In the genomic region with DNA sequence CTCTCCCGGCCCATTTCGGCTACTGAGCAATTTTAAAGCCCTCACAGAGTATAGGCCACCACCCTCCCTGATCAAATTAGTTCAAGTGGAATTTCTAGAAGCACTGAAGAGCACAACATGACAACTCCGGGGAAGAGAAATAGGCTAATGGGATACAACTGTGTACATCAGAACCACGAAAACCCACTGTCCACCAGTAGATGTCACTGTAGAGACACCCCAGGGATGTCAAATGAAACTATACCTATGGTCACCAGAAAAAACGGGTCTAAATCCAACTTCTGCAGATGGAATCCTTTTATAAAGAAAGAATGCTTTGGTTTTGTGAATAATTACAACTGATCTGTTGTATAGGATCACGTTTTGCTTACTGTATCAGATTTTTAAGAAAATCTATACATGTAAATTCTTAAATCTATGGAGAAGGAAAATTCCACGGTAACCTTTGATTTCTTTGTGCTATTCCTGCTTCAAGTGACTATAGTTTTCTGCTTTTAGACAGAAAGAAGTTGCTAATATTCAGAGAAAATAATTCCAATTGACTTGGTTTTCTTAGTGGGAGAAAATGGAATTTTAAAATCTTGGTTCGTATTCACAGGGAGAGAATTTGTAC, we compare ENCODE assay signal across 8 cellular contexts. TPM values are rescaled to one million over a fixed set of nuclear protein-coding genes. Genes with fewer than 3 reads are reported as not detected.
DNase-seq lines count a peak whose midpoint lies in the region; ATAC-seq and TF ChIP-seq lines count a peak whose summit lies in the region.

No MANE protein-coding gene starts in this region.

- peaks cover 26% of the 10 kb centered on the region for H3K4me1 Mint-ChIP-seq in T-helper 17 cell

- H2AFZ ChIP-seq in Loucy (ENCODE audit: low read length): no peak overlapping the region

- no peak overlapping the region for H3K9ac ChIP-seq in Loucy (ENCODE audit: low read depth, low read length, poor library complexity, severe bottlenecking)
- no peak overlapping the region for H3K9ac ChIP-seq in liver (ENCODE audit: low read depth in 1 of 2, low read length in 2 of 2)

- H3K9me2 ChIP-seq in Loucy (replicated peaks; ENCODE audit: low read depth, low read length): no peaks in the 10 kb centered on the region

- peak overlapping the region; percentile 86 for H3K27ac Mint-ChIP-seq in T-helper 17 cell

- H3K27ac ChIP-seq in liver (ENCODE audit: low read depth in 1 of 2, low read length in 2 of 2): no peak overlapping the region
- H3K27ac ChIP-seq in tibial artery: no peak overlapping the region

- TF ChIP-seq RAD21 in liver (IDR thresholded peaks at IDR 0.05): peak; percentile 75 to 83

- ATAC-seq in T-helper 17 cell: peak; percentile 51

- H3K4me3 ChIP-seq in Loucy (ENCODE audit: low read length, poor library complexity, severe bottlenecking) (no peak overlapping the region), liver (ENCODE audit: low read depth in 1 of 3, low read length in 3 of 3) (no peak overlapping the region), tibial artery (no peak overlapping the region)

- peaks cover 6% of the 10 kb centered on the region for H3K36me3 Mint-ChIP-seq in T-helper 17 cell (ENCODE audit: low read depth)

- no peaks in the 10 kb centered on the region for H3K27me3 ChIP-seq in Loucy (ENCODE audit: insufficient read depth, low read length, poor library complexity, severe bottlenecking)
- peaks cover 0 to 2% (median 0%) of the 10 kb centered on the region in 4 donors for H3K27me3 ChIP-seq in liver (ENCODE audit: control insufficient read depth in 4 of 4, insufficient read depth in 4 of 4, low read length in 3 of 4)
- no peaks in the 10 kb centered on the region for H3K27me3 ChIP-seq in tibial artery

- peak overlapping the region; percentile 3 for H3K4me3 Mint-ChIP-seq in T-helper 17 cell

- TF ChIP-seq CTCF in GM12872 (IDR thresholded peaks at IDR 0.05; ENCODE audit: insufficient read depth, low read depth, low read length) (peak; percentile 67), Loucy (conservative IDR thresholded peaks at IDR 0.05; ENCODE audit: low read length) (peak; percentile 71), liver (IDR thresholded peaks at IDR 0.05; ENCODE audit: low read depth, low read length, missing input control) (peak; percentile 55), tibial artery (IDR thresholded peaks at IDR 0.05) (peak; percentile 47 to 61)

- H3K4me1 ChIP-seq in Loucy (ENCODE audit: insufficient read depth, low read length, poor library complexity, severe bottlenecking) (no peaks in the 10 kb centered on the region), liver (ENCODE audit: control insufficient read depth in 4 of 4, insufficient read depth in 4 of 4, low read length in 3 of 4) (no peaks in the 10 kb centered on the region), tibial artery (no peaks in the 10 kb centered on the region)

- intact Hi-C loops in tibial artery (cut with DNase I; ENCODE audit: low total_unique reads): no loop called here

- 46% methylated on average over 8 of the region's 8 CpGs for WGBS in liver

- no peaks in the 10 kb centered on the region for H3K27me3 Mint-ChIP-seq in T-helper 17 cell

- H3K79me2 ChIP-seq in Loucy (ENCODE audit: insufficient read depth, low read length): no peaks in the 10 kb centered on the region

- H3K36me3 ChIP-seq in Loucy (ENCODE audit: insufficient read depth, low read length) (peaks cover 9% of the 10 kb centered on the region; the same call in 1 of the 2 replicates), liver (ENCODE audit: control insufficient read depth in 4 of 4, insufficient read depth in 3 of 4, low read depth in 1 of 4, low read length in 3 of 4) (peaks cover 0 to 2% (median 0%) of the 10 kb centered on the region in 4 donors), tibial artery (no peaks in the 10 kb centered on the region)

- H3K9me3 ChIP-seq in Loucy (ENCODE audit: insufficient read depth, low read depth, low read length) (no peaks in the 10 kb centered on the region), T-helper 17 cell (ENCODE audit: control insufficient read depth, low read length, poor library complexity, severe bottlenecking) (no peaks in the 10 kb centered on the region), liver (ENCODE audit: control insufficient read depth in 4 of 4, low read length in 3 of 4) (no peaks in the 10 kb centered on the region), tibial artery (no peaks in the 10 kb centered on the region)

- no peaks in the 10 kb centered on the region for H4K20me1 ChIP-seq in Loucy (ENCODE audit: insufficient read depth, low read length, poor library complexity, severe bottlenecking)

- DNase-seq in AG08395 (ENCODE audit: low spot score): peak; percentile 72
- DNase-seq in T-helper 17 cell: no peak
- DNase-seq in dedifferentiated amniotic fluid mesenchymal stem cell (ENCODE audit: extremely low spot score): peak; percentile 57
- DNase-seq in tibial artery: peak in 1 of 2 donors; percentile 22
- DNase-seq in putamen (ENCODE audit: low spot score): no peak

- no peaks in the 10 kb centered on the region for H3F3A ChIP-seq in Loucy (ENCODE audit: low read depth)

- no peak overlapping the region for H3K4me2 ChIP-seq in Loucy (ENCODE audit: low read depth, low read length, poor library complexity, severe bottlenecking)

TF ChIP-seq in liver, 16 proteins besides CTCF, POLR2A, EP300 and RAD21:
- TF ChIP-seq FOXA2 (IDR thresholded peaks at IDR 0.05) (no peak), HNF4G (IDR thresholded peaks at IDR 0.05) (no peak), SP1 (IDR thresholded peaks at IDR 0.05) (no peak), RXRA (IDR thresholded peaks at IDR 0.05) (no peak)
- TF ChIP-seq, protein P1, sequence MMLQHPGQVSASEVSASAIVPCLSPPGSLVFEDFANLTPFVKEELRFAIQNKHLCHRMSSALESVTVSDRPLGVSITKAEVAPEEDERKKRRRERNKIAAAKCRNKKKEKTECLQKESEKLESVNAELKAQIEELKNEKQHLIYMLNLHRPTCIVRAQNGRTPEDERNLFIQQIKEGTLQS (IDR thresholded peaks at IDR 0.05): no peak

RNA-seq across cellular contexts. Expression of a gene that starts 29.5 kb away (rescaled TPM):
- total RNA-seq in T-helper 17 cell (under 1 TPM in 1 of 2 donors, not detected in 1; 0.16 TPM), liver (under 1 TPM in 1 of 2 donors, not detected in 1; 0.28 TPM)
- under 1 TPM in 1 of 2 donors, not detected in 1; 0.09 TPM for polyA plus RNA-seq in liver

Comparison
In these comparisons a context has a peak if more than half of its experiments do, and no peak if none do; other contexts are left out.
1. DNase-seq: peak in AG08395 (single experiment) and dedifferentiated amniotic fluid mesenchymal stem cell (single experiment); none in T-helper 17 cell (0 of 3) and putamen (single experiment).
2. Peak in every context shown above with its lines, with median percentiles within 50 percentile points of each other: CTCF ChIP-seq.